In genomic region chr10:34666008-34666700, GRCh38 we compare ENCODE assay signal across 8 cellular contexts.
DNase-seq lines count a peak whose midpoint lies in the region; ATAC-seq and TF ChIP-seq lines count a peak whose summit lies in the region.

No MANE protein-coding gene starts in this region.

- no peaks in the 10 kb centered on the region for H3K4me1 Mint-ChIP-seq in CD14-positive monocyte

- no peak overlapping the region for H3K4me3 Mint-ChIP-seq in CD14-positive monocyte

- no peak overlapping the region for H3K27ac ChIP-seq in lower lobe of right lung

- H3K4me1 ChIP-seq in lower lobe of right lung, result peaks cover 7% of the 10 kb centered on the region

- H3K36me3 ChIP-seq in lower lobe of right lung, result no peaks in the 10 kb centered on the region

- peak; percentile 61 for TF ChIP-seq CTCF in cardiac fibroblast (IDR thresholded peaks at IDR 0.05; ENCODE audit: low read depth, low read length)
- TF ChIP-seq CTCF in lower lobe of right lung (IDR thresholded peaks at IDR 0.05), result peak; percentile 57
- no peak for TF ChIP-seq CTCF in CD14-positive monocyte (IDR thresholded peaks at IDR 0.05)

- no peak overlapping the region for H3K27ac Mint-ChIP-seq in CD14-positive monocyte

- H3K4me3 ChIP-seq in cardiac fibroblast (replicated peaks in 1 of 2; ENCODE audit: low read depth in 2 of 2, low read length in 2 of 2) (no peak overlapping the region), lower lobe of right lung (no peak overlapping the region)

- DNase-seq in A172 (ENCODE audit: low spot score) (peak; percentile 89), NCI-H446 treated with DMSO at 0.1 percent for 48 hours (lab: John Stamatoyannopoulos, UW) (peak; percentile 50), cardiac fibroblast (ENCODE audit: low read depth in 2 of 2) (peak; percentile 96 to 97), lower lobe of right lung (no peak), CD14-positive monocyte (ENCODE audit: low spot score) (no peak)

- H3K36me3 Mint-ChIP-seq in CD14-positive monocyte, result no peaks in the 10 kb centered on the region

- peaks cover 0 to 3% (median 0%) of the 10 kb centered on the region in 7 donors for H3K9me3 Mint-ChIP-seq in CD14-positive monocyte

- intact Hi-C loops in lower lobe of right lung (cut with DNase I) (no loop called here), CD14-positive monocyte (cut with micrococcal nuclease) (no loop called here)

- ATAC-seq in GM18498 (IDR thresholded peaks at IDR 0.05; ENCODE audit: unreplicated experiment) (peak; percentile 82), HG02884 (IDR thresholded peaks at IDR 0.05; ENCODE audit: unreplicated experiment) (peak; percentile 88), lower lobe of right lung (peak; percentile 87 to 94), HG02840 (IDR thresholded peaks at IDR 0.05; ENCODE audit: low FRiP score, unreplicated experiment) (no peak)

- H3K27me3 Mint-ChIP-seq in CD14-positive monocyte (ENCODE audit: low read depth in 3 of 3), result peaks cover 0 to 5% (median 4%) of the 10 kb centered on the region in 3 donors

- H3K27me3 ChIP-seq in lower lobe of right lung (ENCODE audit: low read depth), result no peaks in the 10 kb centered on the region

- no peaks in the 10 kb centered on the region for H3K9me3 ChIP-seq in lower lobe of right lung

Comparison
In these comparisons a context has a peak if more than half of its experiments do, and no peak if none do; other contexts are left out.
1. DNase-seq: peak in A172 (single experiment), NCI-H446 treated with DMSO at 0.1 percent for 48 hours (single experiment) and cardiac fibroblast (2 of 2); none in lower lobe of right lung (single experiment) and CD14-positive monocyte (single experiment).